ENCODE assay signal across 8 cellular contexts in genomic region chrX:37509349-37509748, GRCh38.
DNase-seq lines count a peak whose midpoint lies in the region; ATAC-seq and TF ChIP-seq lines count a peak whose summit lies in the region.

No MANE protein-coding gene starts in this region.

- POLR2A ChIA-PET in HEK293 (lab: Yijun Ruan, JAX): no interaction called here

- H3K4me1 Mint-ChIP-seq in Calu3 (ENCODE audit: low read depth, unreplicated experiment): no peaks in the 10 kb centered on the region

- no peak overlapping the region for H3K4me3 Mint-ChIP-seq in Calu3 (ENCODE audit: low read depth, unreplicated experiment)

- no peak overlapping the region for H3K27ac Mint-ChIP-seq in Calu3 (ENCODE audit: unreplicated experiment)

- no peaks in the 10 kb centered on the region for H3K36me3 ChIP-seq in HEK293 (ENCODE audit: control insufficient read depth in 2 of 2, insufficient read depth in 1 of 2, low read length in 2 of 2)

- CTCF ChIA-PET in Calu3 (lab: Charles Lee): interaction anchor here (0.5 kb wide), 1 partner anchor 233 kb away, joined by 3 read pairs; no protein-coding TSS in a partner anchor
- CTCF ChIA-PET in HEK293 (lab: Yijun Ruan, JAX): interaction anchor here (0.6 to 1.3 kb wide), 26 partner anchors 9 to 1663 kb away, joined by 3 to 11 read pairs (median 3); partner anchors contain the start of gene LANCL3

- H3K27ac ChIP-seq in HEK293 (ENCODE audit: extremely low read depth, low read depth, low read length): no peak overlapping the region

- no peaks in the 10 kb centered on the region for H3K36me3 Mint-ChIP-seq in Calu3 (ENCODE audit: insufficient read depth, unreplicated experiment)

- TF ChIP-seq CTCF in Calu3 (IDR thresholded peaks at IDR 0.05; ENCODE audit: unreplicated experiment): no peak
- TF ChIP-seq CTCF in HEK293 (tag by site-specific recombination; IDR thresholded peaks at IDR 0.05): no peak

- H3K4me1 ChIP-seq in HEK293 (ENCODE audit: control insufficient read depth, insufficient read depth, low read length): no peaks in the 10 kb centered on the region

- no peak overlapping the region for H3K4me3 ChIP-seq in HEK293 (ENCODE audit: low read depth, low read length)

- intact Hi-C loops in Calu3 (cut with micrococcal nuclease; ENCODE audit: unreplicated experiment): loop anchor here (1.0 to 10.0 kb wide), 2 partner anchors 225 to 316 kb away; no protein-coding TSS in a partner anchor

- peak; percentile 88 for ATAC-seq in SK-N-SH treated with all-trans-retinoic acid at 6 μM for 48 hours
- no peak for ATAC-seq in activated CD4-positive, CD25-positive, alpha-beta regulatory T cell treated with anti-CD3 and anti-CD28 coated beads, Interleukin-2, amount 50 U/mL, for 24 hours

- DNase-seq in Calu3 (peak; percentile 18), left kidney (ENCODE audit: low read depth, low spot score) (peak; percentile 21), DMS79 treated with DMSO at 0.1 percent for 48 hours (lab: John Stamatoyannopoulos, UW) (no peak), NCI-H1105 treated with DMSO at 0.1 percent for 48 hours (lab: John Stamatoyannopoulos, UW) (no peak)
- no peak for DNase-seq in stimulated activated CD4-positive, alpha-beta T cell treated with anti-CD3 and anti-CD28 coated beads, Interleukin-4, amount 100 ng/mL, for 1 hour

- no peaks in the 10 kb centered on the region for H3K27me3 Mint-ChIP-seq in Calu3 (ENCODE audit: unreplicated experiment)

- BruUV-seq in Calu3 (replicated peaks; lab: Mats Ljungman, UMichigan): no TSS peak

- no peaks in the 10 kb centered on the region for H3K9me3 ChIP-seq in HEK293 (ENCODE audit: control insufficient read depth, insufficient read depth, low read depth, low read length)

- no peaks in the 10 kb centered on the region for H3K9me3 Mint-ChIP-seq in Calu3 (ENCODE audit: low read depth, unreplicated experiment)

TF ChIP-seq in HEK293, 187 proteins besides CTCF, POLR2A, EP300 and RAD21:
- TF ChIP-seq ZNF654 (tag by site-specific recombination; IDR thresholded peaks at IDR 0.05; ENCODE audit: low read depth) (peak; percentile 53), SCRT2 (tag by site-specific recombination; IDR thresholded peaks at IDR 0.05) (0 out of 2 replicates have a peak, but pooled peaks have one; percentile 35), ZNF19 (tag by site-specific recombination; IDR thresholded peaks at IDR 0.05; ENCODE audit: low read depth) (no peak), GLIS1 (tag by site-specific recombination; IDR thresholded peaks at IDR 0.05) (peak; percentile 64), ZNF600 (tag by site-specific recombination; IDR thresholded peaks at IDR 0.05) (no peak)

TF ChIP-seq in SK-N-SH treated with all-trans-retinoic acid at 6 μM for 48 hours, 23 proteins besides CTCF, POLR2A, EP300 and RAD21:
- TF ChIP-seq TCF4 (CRISPR knock-in tag; IDR thresholded peaks at IDR 0.05; ENCODE audit: borderline replicate concordance): no peak
- no peak for TF ChIP-seq ZNF8 (CRISPR knock-in tag; IDR thresholded peaks at IDR 0.05)
- TF ChIP-seq ZC3H10 (CRISPR knock-in tag; IDR thresholded peaks at IDR 0.05): no peak
- TF ChIP-seq, protein P1, sequence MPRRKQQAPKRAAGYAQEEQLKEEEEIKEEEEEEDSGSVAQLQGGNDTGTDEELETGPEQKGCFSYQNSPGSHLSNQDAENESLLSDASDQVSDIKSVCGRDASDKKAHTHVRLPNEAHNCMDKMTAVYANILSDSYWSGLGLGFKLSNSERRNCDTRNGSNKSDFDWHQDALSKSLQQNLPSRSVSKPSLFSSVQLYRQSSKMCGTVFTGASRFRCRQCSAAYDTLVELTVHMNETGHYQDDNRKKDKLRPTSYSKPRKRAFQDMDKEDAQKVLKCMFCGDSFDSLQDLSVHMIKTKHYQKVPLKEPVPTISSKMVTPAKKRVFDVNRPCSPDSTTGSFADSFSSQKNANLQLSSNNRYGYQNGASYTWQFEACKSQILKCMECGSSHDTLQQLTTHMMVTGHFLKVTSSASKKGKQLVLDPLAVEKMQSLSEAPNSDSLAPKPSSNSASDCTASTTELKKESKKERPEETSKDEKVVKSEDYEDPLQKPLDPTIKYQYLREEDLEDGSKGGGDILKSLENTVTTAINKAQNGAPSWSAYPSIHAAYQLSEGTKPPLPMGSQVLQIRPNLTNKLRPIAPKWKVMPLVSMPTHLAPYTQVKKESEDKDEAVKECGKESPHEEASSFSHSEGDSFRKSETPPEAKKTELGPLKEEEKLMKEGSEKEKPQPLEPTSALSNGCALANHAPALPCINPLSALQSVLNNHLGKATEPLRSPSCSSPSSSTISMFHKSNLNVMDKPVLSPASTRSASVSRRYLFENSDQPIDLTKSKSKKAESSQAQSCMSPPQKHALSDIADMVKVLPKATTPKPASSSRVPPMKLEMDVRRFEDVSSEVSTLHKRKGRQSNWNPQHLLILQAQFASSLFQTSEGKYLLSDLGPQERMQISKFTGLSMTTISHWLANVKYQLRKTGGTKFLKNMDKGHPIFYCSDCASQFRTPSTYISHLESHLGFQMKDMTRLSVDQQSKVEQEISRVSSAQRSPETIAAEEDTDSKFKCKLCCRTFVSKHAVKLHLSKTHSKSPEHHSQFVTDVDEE (CRISPR knock-in tag; IDR thresholded peaks at IDR 0.05): no peak
- no peak for TF ChIP-seq CSDC2 (CRISPR knock-in tag; IDR thresholded peaks at IDR 0.05)

Comparison
In these comparisons a context has a peak if more than half of its experiments do, and no peak if none do; other contexts are left out.
1. DNase-seq: peak in Calu3 (single experiment) and left kidney (single experiment); none in DMS79 treated with DMSO at 0.1 percent for 48 hours (single experiment), stimulated activated CD4-positive, alpha-beta T cell treated with anti-CD3 and anti-CD28 coated beads, Interleukin-4, amount 100 ng/mL, for 1 hour (single experiment) and NCI-H1105 treated with DMSO at 0.1 percent for 48 hours (single experiment).